15 cellular contexts compared by ENCODE assay signal in the genomic region with DNA sequence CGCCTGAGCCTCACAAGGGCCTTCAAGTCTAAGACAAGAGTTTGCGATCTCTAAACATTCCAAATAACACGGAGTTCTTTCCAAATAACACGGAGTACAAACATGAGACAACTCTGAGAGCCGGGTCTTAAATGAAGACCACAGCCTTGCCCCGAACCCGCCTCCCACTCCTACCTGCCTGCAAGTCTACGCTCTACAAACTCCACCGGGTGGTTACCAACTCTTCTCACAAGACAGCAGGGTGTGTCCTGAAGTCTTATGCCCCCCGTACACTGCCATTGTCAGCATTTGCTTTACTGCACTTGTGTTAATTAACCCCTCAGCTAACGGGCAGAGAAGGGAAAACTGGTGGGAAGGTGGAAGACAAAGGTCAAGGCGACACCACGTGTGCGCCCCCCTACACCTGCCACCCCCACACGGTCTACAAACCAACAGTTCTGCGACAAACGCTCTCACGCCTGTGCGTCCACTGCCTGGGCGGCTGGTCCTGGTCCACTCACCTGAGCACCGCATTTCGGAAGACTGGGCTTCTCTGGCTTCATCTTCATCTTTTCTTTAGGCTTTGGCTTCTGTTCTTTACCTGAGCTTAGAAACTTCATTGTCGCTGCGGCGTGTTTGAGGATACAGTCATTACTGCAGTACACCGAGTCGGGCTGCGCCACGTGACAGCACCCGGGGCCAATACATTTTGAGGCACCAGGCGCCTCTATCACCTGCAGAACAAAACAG.
"Had no signal": no experiment of that assay in that cellular context is flagged by ENCODE, and none has a peak within 500 bp of the region (broad histone marks: within the 10 kb centered on the region; RNA-seq: fewer than 3 reads in every experiment).

No MANE protein-coding gene starts in this region.

- H3K9me3 ChIP-seq: ascending aorta, breast epithelium, esophagus muscularis mucosa, pancreas, sigmoid colon, testis had no signal

- DNase-seq: cortex of kidney; effector CD4-positive, alpha-beta T cell; pancreas; sigmoid colon; stimulated activated CD4-positive, alpha-beta T cell treated with anti-CD3 and anti-CD28 coated beads, Interleukin-4, amount 100 ng/mL, for 24 hours; testis had no signal

- H3K27me3 Mint-ChIP-seq: naive thymus-derived CD8-positive, alpha-beta T cell; stimulated activated memory B cell treated with anti-CD40 and anti-IgM and Interleukin-4, amounts not matched to agents 10 μg/mL and 1 μg/mL and 100 μg/mL, for 72 hours; T-cell; type B pancreatic cell had no signal

- H3K4me1 ChIP-seq: breast epithelium, pancreas, testis had no signal

- ATAC-seq: stimulated activated memory B cell treated with anti-CD40 and anti-IgM and Interleukin-4, amounts not matched to agents 10 μg/mL and 1 μg/mL and 100 μg/mL, for 72 hours had no signal

- H3K27ac Mint-ChIP-seq: activated T-helper 1 cell treated with anti-CD3 and anti-CD28 coated beads, Interleukin-12 subunit alpha, Interleukin-12 subunit beta, Interleukin-2, Interleukin-4 antibody, amounts not matched to agents 30 ng/mL and 10 ng/mL and 1 ng/mL, durations not matched to agents 14 hours and 24 hours and 36 hours; stimulated activated memory B cell treated with anti-CD40 and anti-IgM and Interleukin-4, amounts not matched to agents 10 μg/mL and 1 μg/mL and 100 μg/mL, for 72 hours; type B pancreatic cell had no signal

- H3K4me3 Mint-ChIP-seq: activated T-helper 1 cell treated with anti-CD3 and anti-CD28 coated beads, Interleukin-12 subunit alpha, Interleukin-12 subunit beta, Interleukin-2, Interleukin-4 antibody, amounts not matched to agents 30 ng/mL and 10 ng/mL and 1 ng/mL, durations not matched to agents 14 hours and 24 hours and 36 hours; stimulated activated memory B cell treated with anti-CD40 and anti-IgM and Interleukin-4, amounts not matched to agents 10 μg/mL and 1 μg/mL and 100 μg/mL, for 72 hours; T-cell; type B pancreatic cell had no signal

- H3K27me3 ChIP-seq: ascending aorta, breast epithelium, esophagus muscularis mucosa, pancreas, sigmoid colon, testis had no signal

- H3K4me3 ChIP-seq: ascending aorta, breast epithelium, esophagus muscularis mucosa, pancreas, sigmoid colon, SK-N-MC, testis had no signal

- H3K27ac ChIP-seq: ascending aorta, breast epithelium, esophagus muscularis mucosa, pancreas, sigmoid colon, SK-N-MC, testis had no signal

- H3K9me3 Mint-ChIP-seq: activated T-helper 1 cell treated with anti-CD3 and anti-CD28 coated beads, Interleukin-12 subunit alpha, Interleukin-12 subunit beta, Interleukin-2, Interleukin-4 antibody, amounts not matched to agents 30 ng/mL and 10 ng/mL and 1 ng/mL, durations not matched to agents 14 hours and 24 hours and 36 hours; naive thymus-derived CD8-positive, alpha-beta T cell; stimulated activated memory B cell treated with anti-CD40 and anti-IgM and Interleukin-4, amounts not matched to agents 10 μg/mL and 1 μg/mL and 100 μg/mL, for 72 hours; T-cell; type B pancreatic cell had no signal
